Comparison of ENCODE assay signal across 34 cellular contexts in the genomic region with DNA sequence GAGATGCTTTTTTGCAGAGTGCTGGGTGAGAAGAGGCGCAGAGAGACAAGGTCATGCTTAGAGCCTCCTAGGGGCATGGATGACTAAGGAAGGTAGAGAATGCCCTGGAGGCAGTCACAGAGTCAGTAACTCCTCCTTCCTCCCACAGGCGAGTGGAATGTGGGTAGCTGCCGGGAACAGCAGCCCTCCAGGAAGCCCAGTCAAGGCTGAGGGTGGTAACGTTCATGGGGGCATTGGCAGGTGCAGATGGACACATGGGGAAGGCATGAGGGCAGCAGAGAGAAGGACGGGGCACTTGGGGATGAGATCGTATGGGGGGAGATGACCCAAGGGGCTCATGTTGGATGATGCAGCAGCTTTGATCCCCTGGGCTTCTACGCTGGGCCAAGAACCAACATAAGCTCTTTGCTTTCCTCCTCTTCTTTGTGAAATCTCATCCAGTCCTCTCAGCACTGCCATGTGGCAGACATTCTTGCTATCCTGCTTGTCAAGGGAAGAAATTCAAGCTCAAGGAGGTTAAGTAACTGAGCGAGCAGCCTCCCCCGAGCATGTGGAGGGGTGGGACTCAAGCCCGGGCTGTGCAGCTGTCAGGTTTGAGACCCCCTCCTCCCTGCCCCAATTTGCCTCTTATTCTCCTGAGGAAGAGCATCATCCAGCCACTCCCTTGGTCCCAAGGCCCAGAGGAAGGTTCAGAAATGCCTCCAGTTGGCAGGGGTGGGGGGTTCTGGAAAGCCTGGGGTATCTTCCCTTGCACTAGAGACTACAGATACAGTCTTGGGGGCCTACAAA.
"Had no signal": no experiment of that assay in that cellular context is flagged by ENCODE, and none has a peak within 500 bp of the region (broad histone marks: within the 10 kb centered on the region; RNA-seq: fewer than 3 reads in every experiment).

No MANE protein-coding gene starts in this region.

- H3K9me3 ChIP-seq: MG63 had no signal

- H3K27me3 ChIP-seq: MG63 had no signal

- DNase-seq: Karpas-422, Kasumi-1, MG63, MM.1S, MV-4-11, NCI-H1048, NCI-H1092, NCI-H1092 treated with DMSO at 0.1 percent for 48 hours, NCI-H1105, NCI-H1105 treated with DMSO at 0.1 percent for 48 hours, NCI-H1417, NCI-H1417 treated with DMSO at 0.1 percent for 48 hours, NCI-H1436, NCI-H1436 treated with DMSO at 0.1 percent for 48 hours, NCI-H146, NCI-H1694, NCI-H1694 treated with DMSO at 0.1 percent for 48 hours, NCI-H187, NCI-H187 treated with DMSO at 0.1 percent for 48 hours, NCI-H1930, NCI-H2029, NCI-H2029 treated with DMSO at 0.1 percent for 48 hours, NCI-H2081, NCI-H2081 treated with DMSO at 0.1 percent for 48 hours, NCI-H2107, NCI-H2171, NCI-H2171 treated with DMSO at 0.1 percent for 48 hours, NCI-H2227 treated with DMSO at 0.1 percent for 48 hours, NCI-H226, NCI-H345, NCI-H446, NCI-H446 treated with DMSO at 0.1 percent for 48 hours, NCI-H510A, NCI-H510A treated with DMSO at 0.1 percent for 48 hours had no signal

- H3K4me3 ChIP-seq: MG63 had no signal

- H3K36me3 ChIP-seq: MG63 had no signal
